1 cellular context compared by ENCODE assay signal in genomic region chr5:124599048-124599973, GRCh38.
TF ChIP-seq lines count a peak whose summit lies in the region.

No MANE protein-coding gene starts in this region.

TF ChIP-seq in HEK293, 187 proteins besides CTCF, POLR2A, EP300 and RAD21 (continued from another document and continues in another):
- TF ChIP-seq PRDM6 (tag by site-specific recombination; IDR thresholded peaks at IDR 0.05) (peak; percentile 98), ZFP69B (tag by site-specific recombination; IDR thresholded peaks at IDR 0.05) (no peak), PRDM4 (tag by site-specific recombination; IDR thresholded peaks at IDR 0.05) (peak; percentile 27; the same call in 1 of the 2 replicates), ZNF585B (tag by site-specific recombination; IDR thresholded peaks at IDR 0.05) (peak; percentile 34), MYNN (tag by site-specific recombination; IDR thresholded peaks at IDR 0.05; ENCODE audit: borderline replicate concordance) (no peak), ZNF768 (tag by site-specific recombination; IDR thresholded peaks at IDR 0.05) (no peak), ZEB2 (tag by site-specific recombination; IDR thresholded peaks at IDR 0.05) (0 out of 2 replicates have a peak, but pooled peaks have one; percentile 22), ZNF366 (tag by site-specific recombination; conservative IDR thresholded peaks at IDR 0.05) (peak; percentile 41), HIC1 (tag by site-specific recombination; IDR thresholded peaks at IDR 0.05) (no peak), ZNF18 (tag by site-specific recombination; IDR thresholded peaks at IDR 0.05) (peak; percentile 55; the same call in 1 of the 2 replicates), ZNF221 (tag by site-specific recombination; IDR thresholded peaks at IDR 0.05; ENCODE audit: borderline replicate concordance) (no peak), ZNF274 (IDR thresholded peaks at IDR 0.05; ENCODE audit: low read length) (no peak), ZNF274 (tag by site-specific recombination; IDR thresholded peaks at IDR 0.05; ENCODE audit: borderline replicate concordance) (no peak), ZNF596 (tag by site-specific recombination; IDR thresholded peaks at IDR 0.05) (peak; percentile 63; the same call in 1 of the 2 replicates), TSHZ1 (tag by site-specific recombination; IDR thresholded peaks at IDR 0.05; ENCODE audit: borderline replicate concordance) (peak; percentile 65; the same call in 1 of the 2 replicates), ZNF121 (tag by site-specific recombination; IDR thresholded peaks at IDR 0.05) (peak; percentile 11; the same call in 1 of the 2 replicates), ZNF488 (tag by site-specific recombination; IDR thresholded peaks at IDR 0.05) (peak; percentile 58; the same call in 1 of the 2 replicates), KLF16 (tag by site-specific recombination; IDR thresholded peaks at IDR 0.05) (no peak), ZBTB48 (tag by site-specific recombination; IDR thresholded peaks at IDR 0.05) (peak; percentile 33; the same call in 1 of the 2 replicates), ZNF48 (tag by site-specific recombination; IDR thresholded peaks at IDR 0.05) (no peak), ZNF600 (tag by site-specific recombination; IDR thresholded peaks at IDR 0.05) (peak; percentile 49; the same call in 1 of the 2 replicates), SETDB1 (IDR thresholded peaks at IDR 0.05; ENCODE audit: insufficient read length, low read length) (no peak), YY1 (tag by site-specific recombination; IDR thresholded peaks at IDR 0.05) (no peak), ZBTB17 (tag by site-specific recombination; IDR thresholded peaks at IDR 0.05) (peak; percentile 84), YY2 (tag by site-specific recombination; IDR thresholded peaks at IDR 0.05) (no peak), PRDM10 (tag by site-specific recombination; IDR thresholded peaks at IDR 0.05) (no peak), IKZF3 (tag by site-specific recombination; IDR thresholded peaks at IDR 0.05) (peak; percentile 68), INSM2 (tag by site-specific recombination; IDR thresholded peaks at IDR 0.05) (no peak; the same call in 1 of the 2 replicates), ZNF292 (tag by site-specific recombination; IDR thresholded peaks at IDR 0.05; ENCODE audit: borderline replicate concordance, low read depth) (no peak), ZNF302 (tag by site-specific recombination; IDR thresholded peaks at IDR 0.05; ENCODE audit: low read depth) (no peak), ZBTB8A (tag by site-specific recombination; IDR thresholded peaks at IDR 0.05) (0 out of 2 replicates have a peak, but pooled peaks have one; percentile 21), ZNF169 (tag by site-specific recombination; IDR thresholded peaks at IDR 0.05) (no peak), PBX3 (CRISPR knock-in tag; IDR thresholded peaks at IDR 0.05) (no peak), SP7 (tag by site-specific recombination; IDR thresholded peaks at IDR 0.05) (0 out of 2 replicates have a peak, but pooled peaks have one; percentile 19)
